Comparison of ENCODE assay signal across 11 cellular contexts in the genomic region with DNA sequence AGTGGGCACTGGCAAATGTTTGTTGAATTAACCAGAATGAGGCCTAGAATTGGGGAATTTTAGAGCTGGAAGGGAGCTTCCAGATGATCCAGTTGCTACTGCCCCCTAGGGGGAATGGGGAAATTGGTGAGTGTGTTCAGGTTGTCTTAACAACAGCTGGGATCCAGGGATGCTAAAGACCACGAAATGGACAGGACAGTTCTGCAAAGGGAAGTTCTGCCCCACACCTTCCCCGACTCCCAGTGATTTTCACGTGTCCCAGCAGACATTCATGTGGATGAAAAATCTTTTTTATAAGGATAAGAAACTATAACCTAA. TPM values are rescaled to one million over a fixed set of nuclear protein-coding genes. Genes with fewer than 3 reads are reported as not detected.
DNase-seq lines count a peak whose midpoint lies in the region; ATAC-seq, FAIRE-seq and TF ChIP-seq lines count a peak whose summit lies in the region.
"Had no signal": no experiment of that assay in that cellular context is flagged by ENCODE, and none has a peak within 500 bp of the region (broad histone marks: within the 10 kb centered on the region; RNA-seq: fewer than 3 reads in every experiment).

No MANE protein-coding gene starts in this region.

- H2AFZ ChIP-seq in OCI-LY1 (ENCODE audit: low read length) = no peak overlapping the region

- no peaks in the 10 kb centered on the region for H3K36me3 ChIP-seq in OCI-LY1 (ENCODE audit: insufficient read depth, low read length)

- H3K4me1 ChIP-seq in OCI-LY1 (ENCODE audit: insufficient read depth, low read length, severe bottlenecking) = no peaks in the 10 kb centered on the region

- ATAC-seq in GM21786 (IDR thresholded peaks at IDR 0.05; ENCODE audit: unreplicated experiment) = no peak
- ATAC-seq: esophagus mucosa; naive thymus-derived CD8-positive, alpha-beta T cell had no signal

- H3K79me2 ChIP-seq in OCI-LY1 (ENCODE audit: insufficient read depth, low read length) = no peaks in the 10 kb centered on the region

- no peak overlapping the region for H3K4me3 ChIP-seq in OCI-LY1 (ENCODE audit: low read depth, low read length, poor library complexity, severe bottlenecking)
- H3K4me3 ChIP-seq in epithelial cell of proximal tubule (ENCODE audit: low read depth, low read length) = no peak overlapping the region

- peak; percentile 60 for DNase-seq in ELR (ENCODE audit: low read depth)
- DNase-seq in epithelial cell of proximal tubule (ENCODE audit: low read depth) = no peak
- DNase-seq in HTR-8/SVneo (ENCODE audit: insufficient read length, low spot score) = no peak
- no peak for DNase-seq in activated CD4-positive, CD25-positive, alpha-beta regulatory T cell (lab: John Stamatoyannopoulos, UW)
- no peak for DNase-seq in amniotic stem cell (lab: John Stamatoyannopoulos, UW)
- DNase-seq: activated T-cell treated with anti-CD3 and anti-CD28 coated beads, Interleukin-2, amount 50 U/mL, for 1 hour; naive thymus-derived CD8-positive, alpha-beta T cell had no signal

- no peak overlapping the region for H3K9ac ChIP-seq in OCI-LY1 (ENCODE audit: low read length)

- H3K27me3 ChIP-seq in OCI-LY1 (ENCODE audit: insufficient read depth, low read length) = no peaks in the 10 kb centered on the region

- H3K9me3 ChIP-seq in OCI-LY1 (ENCODE audit: low read length) = no peaks in the 10 kb centered on the region

- TF ChIP-seq CTCF in 22Rv1 (IDR thresholded peaks at IDR 0.05) = peak; percentile 53
- peak; percentile 41 for TF ChIP-seq CTCF in OCI-LY1 (IDR thresholded peaks at IDR 0.05; ENCODE audit: low read length)
- peak; percentile 59 for TF ChIP-seq CTCF in epithelial cell of proximal tubule (conservative IDR thresholded peaks at IDR 0.05; ENCODE audit: low read depth, low read length)

- H4K20me1 ChIP-seq in OCI-LY1 (ENCODE audit: insufficient read depth, low read length) = no peaks in the 10 kb centered on the region

- no peak overlapping the region for H3K27ac ChIP-seq in 22Rv1
- H3K27ac ChIP-seq in OCI-LY1 (ENCODE audit: low read depth, low read length, poor library complexity, severe bottlenecking) = no peak overlapping the region

- H3K4me2 ChIP-seq in OCI-LY1 (ENCODE audit: low read length) = no peak overlapping the region

- no peaks in the 10 kb centered on the region for H3F3A ChIP-seq in OCI-LY1 (ENCODE audit: insufficient read depth, low read length)

- FAIRE-seq in HTR-8/SVneo (lab: Jason Lieb, UNC) = no peak

- H3K9me2 ChIP-seq in OCI-LY1 (ENCODE audit: low read depth, low read length) = no peaks in the 10 kb centered on the region

RNA-seq across cellular contexts. Expression of gene TRIM62, which starts 33.9 kb away (rescaled TPM):
- 1.4 and 3.2 TPM in 2 replicates for total RNA-seq in epithelial cell of proximal tubule
